28 cellular contexts compared by ENCODE assay signal in the genomic region with DNA sequence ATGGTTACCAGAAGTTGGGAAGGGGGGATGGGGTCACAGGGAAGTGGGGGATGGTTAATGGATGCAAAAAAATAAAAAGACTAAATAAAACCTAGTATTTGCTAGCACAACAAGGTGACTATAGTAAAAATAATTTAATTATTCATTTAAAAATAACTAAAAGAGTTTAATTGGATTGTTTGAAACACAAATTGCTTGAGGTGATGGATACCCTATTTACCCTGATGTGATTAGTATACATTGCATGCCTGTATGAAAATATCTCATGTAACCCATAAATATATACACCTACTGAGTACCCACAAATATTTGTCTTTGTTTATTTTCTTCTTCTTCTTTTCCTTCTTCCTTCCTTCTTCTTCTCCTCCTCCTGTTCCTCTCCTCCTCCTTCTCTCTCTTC.
"Had no signal": no experiment of that assay in that cellular context is flagged by ENCODE, and none has a peak within 500 bp of the region (broad histone marks: within the 10 kb centered on the region; RNA-seq: fewer than 3 reads in every experiment).

No MANE protein-coding gene starts in this region.

- H3K27me3 ChIP-seq: ascending aorta, brain microvascular endothelial cell, dorsolateral prefrontal cortex, gastrocnemius medialis, heart left ventricle had no signal

- DNase-seq: activated CD4-positive, alpha-beta memory T cell treated with anti-CD3 and anti-CD28 coated beads for 36 hours; activated CD4-positive, alpha-beta T cell treated with anti-CD3 and anti-CD28 coated beads for 36 hours; activated CD4-positive, alpha-beta T cell treated with anti-CD3 and anti-CD28 coated beads, Interleukin-2, amount 10 ng/mL, durations not matched to agents 24 days and 14 days; activated CD4-positive, CD25-positive, alpha-beta regulatory T cell; activated CD4-positive, CD25-positive, alpha-beta regulatory T cell treated with anti-CD3 and anti-CD28 coated beads, Interleukin-2, amount 50 U/mL, for 72 hours; activated CD8-positive, alpha-beta memory T cell treated with anti-CD3 and anti-CD28 coated beads, Interleukin-2, amount 10 ng/mL, durations not matched to agents 7 days and 5 days; activated CD8-positive, alpha-beta memory T cell treated with anti-CD3 and anti-CD28 coated beads, Interleukin-2, amount 50 U/mL, for 4 hours; activated CD8-positive, alpha-beta T cell treated with anti-CD3 and anti-CD28 coated beads, Interleukin-2, amount 10 ng/mL, durations not matched to agents 7 days and 5 days; activated gamma-delta T cell; activated naive CD4-positive, alpha-beta T cell; activated naive CD4-positive, alpha-beta T cell treated with anti-CD3 and anti-CD28 coated beads, Interleukin-2, amount 10 ng/mL, durations not matched to agents 7 days and 5 days; activated naive CD8-positive, alpha-beta T cell treated with anti-CD3 and anti-CD28 coated beads, Interleukin-2, amount 10 ng/mL, durations not matched to agents 7 days and 5 days; activated T-cell treated with anti-CD3 and anti-CD28 coated beads, Interleukin-2, amount 50 U/mL, for 24 hours; activated T-cell treated with anti-CD3 and anti-CD28 coated beads, Interleukin-2, amount 50 U/mL, for 72 hours; brain microvascular endothelial cell; dorsolateral prefrontal cortex; effector memory CD4-positive, alpha-beta T cell; endodermal cell; foreskin fibroblast; gastrocnemius medialis; glutamatergic neuron; heart left ventricle; T-helper 2 cell had no signal

- H3K4me3 ChIP-seq: ascending aorta, coronary artery, dorsolateral prefrontal cortex, gastrocnemius medialis, heart left ventricle had no signal

- H3K36me3 ChIP-seq: ascending aorta, brain microvascular endothelial cell, gastrocnemius medialis, heart left ventricle had no signal

- FAIRE-seq: bronchial epithelial cell had no signal

- ATAC-seq: activated CD4-positive, alpha-beta T cell treated with anti-CD3 and anti-CD28 coated beads for 36 hours; activated CD8-positive, alpha-beta memory T cell treated with anti-CD3 and anti-CD28 coated beads, Interleukin-2, amount 10 ng/mL, durations not matched to agents 7 days and 5 days; activated CD8-positive, alpha-beta T cell treated with anti-CD3 and anti-CD28 coated beads, Interleukin-2, amount 10 ng/mL, durations not matched to agents 7 days and 5 days; activated naive CD4-positive, alpha-beta T cell treated with anti-CD3 and anti-CD28 coated beads, Interleukin-2, amount 50 U/mL, for 72 hours; activated T-cell treated with anti-CD3 and anti-CD28 coated beads, Interleukin-2, amount 50 U/mL, for 72 hours; esophagus mucosa; gastrocnemius medialis; heart left ventricle had no signal

- H3K9me3 ChIP-seq: ascending aorta, gastrocnemius medialis, heart left ventricle had no signal

- H3K27ac ChIP-seq: ascending aorta, brain microvascular endothelial cell, coronary artery, gastrocnemius medialis, heart left ventricle had no signal
